Comparison of ENCODE assay signal across 1 cellular context in the genomic region with DNA sequence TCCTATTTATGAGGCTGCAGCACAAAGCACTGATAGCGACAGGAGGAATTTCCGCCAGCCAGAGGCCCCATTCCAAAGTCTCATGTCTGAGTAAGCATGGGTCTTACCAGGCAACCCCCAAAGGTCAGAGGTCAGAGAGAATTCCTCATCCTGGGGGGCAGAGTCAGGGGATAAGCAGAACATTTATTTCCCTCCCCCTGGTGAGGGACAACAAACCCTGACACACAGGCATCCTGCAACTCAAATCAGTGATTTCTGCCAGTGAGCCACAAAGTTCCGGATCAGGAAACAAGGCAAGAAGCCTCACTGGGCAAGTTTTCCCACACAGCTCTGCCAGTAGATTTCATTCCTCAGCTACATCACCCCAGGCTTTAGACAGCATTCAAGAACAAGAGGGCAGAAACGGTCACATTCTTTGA.
TF ChIP-seq lines count a peak whose summit lies in the region.

No MANE protein-coding gene starts in this region.

TF ChIP-seq in HepG2, 621 proteins besides CTCF, POLR2A, EP300 and RAD21 (continued from another document and continues in another):
- TF ChIP-seq ZNF652 (CRISPR knock-in tag; IDR thresholded peaks at IDR 0.05; ENCODE audit: borderline replicate concordance, low read depth) (no peak), ZNF607 (CRISPR knock-in tag; IDR thresholded peaks at IDR 0.05; ENCODE audit: borderline replicate concordance) (no peak), ZNF354B (CRISPR knock-in tag; IDR thresholded peaks at IDR 0.05) (no peak), CHCHD3 (CRISPR knock-in tag; IDR thresholded peaks at IDR 0.05) (no peak), ZSCAN25 (CRISPR knock-in tag; IDR thresholded peaks at IDR 0.05) (no peak), CHD2 (IDR thresholded peaks at IDR 0.05; ENCODE audit: low read depth, low read length) (no peak), GATA4 (IDR thresholded peaks at IDR 0.05; ENCODE audit: borderline replicate concordance, low read depth) (no peak), SP5 (CRISPR knock-in tag; IDR thresholded peaks at IDR 0.05; ENCODE audit: borderline replicate concordance, low read depth) (no peak), DNMT1 (CRISPR knock-in tag; IDR thresholded peaks at IDR 0.05) (no peak), PHF5A (CRISPR knock-in tag; IDR thresholded peaks at IDR 0.05; ENCODE audit: low read depth, unreplicated experiment) (no peak), SCMH1 (CRISPR knock-in tag; IDR thresholded peaks at IDR 0.05; ENCODE audit: borderline replicate concordance) (no peak), RAD51 (IDR thresholded peaks at IDR 0.05; ENCODE audit: borderline replicate concordance) (no peak), ZNF775 (CRISPR knock-in tag; IDR thresholded peaks at IDR 0.05; ENCODE audit: borderline replicate concordance) (no peak), PAX8 (CRISPR knock-in tag; IDR thresholded peaks at IDR 0.05; ENCODE audit: borderline replicate concordance) (no peak), RFXAP (CRISPR knock-in tag; IDR thresholded peaks at IDR 0.05; ENCODE audit: borderline replicate concordance) (no peak), ZFYVE20 (CRISPR knock-in tag; IDR thresholded peaks at IDR 0.05; ENCODE audit: borderline replicate concordance, low read depth) (no peak), ZSCAN9 (CRISPR knock-in tag; IDR thresholded peaks at IDR 0.05; ENCODE audit: borderline replicate concordance) (no peak), ZSCAN30 (CRISPR knock-in tag; IDR thresholded peaks at IDR 0.05) (no peak), ZNF180 (CRISPR knock-in tag; IDR thresholded peaks at IDR 0.05; ENCODE audit: borderline replicate concordance, low read depth) (no peak), FOXP1 (IDR thresholded peaks at IDR 0.05) (no peak), FOXP1 (CRISPR knock-in tag; IDR thresholded peaks at IDR 0.05) (no peak), GZF1 (CRISPR knock-in tag; IDR thresholded peaks at IDR 0.05) (no peak), ZNF292 (CRISPR knock-in tag; IDR thresholded peaks at IDR 0.05; ENCODE audit: borderline replicate concordance, low read depth) (peak; percentile 64; the same call in 1 of the 2 replicates), ZNF24 (IDR thresholded peaks at IDR 0.05) (no peak), ZNF792 (CRISPR knock-in tag; IDR thresholded peaks at IDR 0.05) (no peak), ATRX (CRISPR knock-in tag; IDR thresholded peaks at IDR 0.05; ENCODE audit: borderline replicate concordance) (no peak)
- TF ChIP-seq, protein P1, sequence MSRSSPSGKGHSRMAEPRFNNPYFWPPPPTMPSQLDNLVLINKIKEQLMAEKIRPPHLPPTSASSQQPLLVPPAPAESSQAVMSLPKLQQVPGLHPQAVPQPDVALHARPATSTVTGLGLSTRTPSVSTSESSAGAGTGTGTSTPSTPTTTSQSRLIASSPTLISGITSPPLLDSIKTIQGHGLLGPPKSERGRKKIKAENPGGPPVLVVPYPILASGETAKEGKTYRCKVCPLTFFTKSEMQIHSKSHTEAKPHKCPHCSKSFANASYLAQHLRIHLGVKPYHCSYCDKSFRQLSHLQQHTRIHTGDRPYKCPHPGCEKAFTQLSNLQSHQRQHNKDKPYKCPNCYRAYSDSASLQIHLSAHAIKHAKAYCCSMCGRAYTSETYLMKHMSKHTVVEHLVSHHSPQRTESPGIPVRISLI (CRISPR knock-in tag; IDR thresholded peaks at IDR 0.05; ENCODE audit: borderline replicate concordance), result no peak
- TF ChIP-seq, protein P2, sequence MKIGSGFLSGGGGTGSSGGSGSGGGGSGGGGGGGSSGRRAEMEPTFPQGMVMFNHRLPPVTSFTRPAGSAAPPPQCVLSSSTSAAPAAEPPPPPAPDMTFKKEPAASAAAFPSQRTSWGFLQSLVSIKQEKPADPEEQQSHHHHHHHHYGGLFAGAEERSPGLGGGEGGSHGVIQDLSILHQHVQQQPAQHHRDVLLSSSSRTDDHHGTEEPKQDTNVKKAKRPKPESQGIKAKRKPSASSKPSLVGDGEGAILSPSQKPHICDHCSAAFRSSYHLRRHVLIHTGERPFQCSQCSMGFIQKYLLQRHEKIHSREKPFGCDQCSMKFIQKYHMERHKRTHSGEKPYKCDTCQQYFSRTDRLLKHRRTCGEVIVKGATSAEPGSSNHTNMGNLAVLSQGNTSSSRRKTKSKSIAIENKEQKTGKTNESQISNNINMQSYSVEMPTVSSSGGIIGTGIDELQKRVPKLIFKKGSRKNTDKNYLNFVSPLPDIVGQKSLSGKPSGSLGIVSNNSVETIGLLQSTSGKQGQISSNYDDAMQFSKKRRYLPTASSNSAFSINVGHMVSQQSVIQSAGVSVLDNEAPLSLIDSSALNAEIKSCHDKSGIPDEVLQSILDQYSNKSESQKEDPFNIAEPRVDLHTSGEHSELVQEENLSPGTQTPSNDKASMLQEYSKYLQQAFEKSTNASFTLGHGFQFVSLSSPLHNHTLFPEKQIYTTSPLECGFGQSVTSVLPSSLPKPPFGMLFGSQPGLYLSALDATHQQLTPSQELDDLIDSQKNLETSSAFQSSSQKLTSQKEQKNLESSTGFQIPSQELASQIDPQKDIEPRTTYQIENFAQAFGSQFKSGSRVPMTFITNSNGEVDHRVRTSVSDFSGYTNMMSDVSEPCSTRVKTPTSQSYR (CRISPR knock-in tag; IDR thresholded peaks at IDR 0.05; ENCODE audit: borderline replicate concordance), result no peak
- TF ChIP-seq, protein P3, sequence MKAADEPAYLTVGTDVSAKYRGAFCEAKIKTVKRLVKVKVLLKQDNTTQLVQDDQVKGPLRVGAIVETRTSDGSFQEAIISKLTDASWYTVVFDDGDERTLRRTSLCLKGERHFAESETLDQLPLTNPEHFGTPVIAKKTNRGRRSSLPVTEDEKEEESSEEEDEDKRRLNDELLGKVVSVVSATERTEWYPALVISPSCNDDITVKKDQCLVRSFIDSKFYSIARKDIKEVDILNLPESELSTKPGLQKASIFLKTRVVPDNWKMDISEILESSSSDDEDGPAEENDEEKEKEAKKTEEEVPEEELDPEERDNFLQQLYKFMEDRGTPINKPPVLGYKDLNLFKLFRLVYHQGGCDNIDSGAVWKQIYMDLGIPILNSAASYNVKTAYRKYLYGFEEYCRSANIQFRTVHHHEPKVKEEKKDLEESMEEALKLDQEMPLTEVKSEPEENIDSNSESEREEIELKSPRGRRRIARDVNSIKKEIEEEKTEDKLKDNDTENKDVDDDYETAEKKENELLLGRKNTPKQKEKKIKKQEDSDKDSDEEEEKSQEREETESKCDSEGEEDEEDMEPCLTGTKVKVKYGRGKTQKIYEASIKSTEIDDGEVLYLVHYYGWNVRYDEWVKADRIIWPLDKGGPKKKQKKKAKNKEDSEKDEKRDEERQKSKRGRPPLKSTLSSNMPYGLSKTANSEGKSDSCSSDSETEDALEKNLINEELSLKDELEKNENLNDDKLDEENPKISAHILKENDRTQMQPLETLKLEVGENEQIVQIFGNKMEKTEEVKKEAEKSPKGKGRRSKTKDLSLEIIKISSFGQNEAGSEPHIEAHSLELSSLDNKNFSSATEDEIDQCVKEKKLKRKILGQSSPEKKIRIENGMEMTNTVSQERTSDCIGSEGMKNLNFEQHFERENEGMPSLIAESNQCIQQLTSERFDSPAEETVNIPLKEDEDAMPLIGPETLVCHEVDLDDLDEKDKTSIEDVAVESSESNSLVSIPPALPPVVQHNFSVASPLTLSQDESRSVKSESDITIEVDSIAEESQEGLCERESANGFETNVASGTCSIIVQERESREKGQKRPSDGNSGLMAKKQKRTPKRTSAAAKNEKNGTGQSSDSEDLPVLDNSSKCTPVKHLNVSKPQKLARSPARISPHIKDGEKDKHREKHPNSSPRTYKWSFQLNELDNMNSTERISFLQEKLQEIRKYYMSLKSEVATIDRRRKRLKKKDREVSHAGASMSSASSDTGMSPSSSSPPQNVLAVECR (CRISPR knock-in tag; IDR thresholded peaks at IDR 0.05; ENCODE audit: borderline replicate concordance), result no peak
- TF ChIP-seq, protein P4, sequence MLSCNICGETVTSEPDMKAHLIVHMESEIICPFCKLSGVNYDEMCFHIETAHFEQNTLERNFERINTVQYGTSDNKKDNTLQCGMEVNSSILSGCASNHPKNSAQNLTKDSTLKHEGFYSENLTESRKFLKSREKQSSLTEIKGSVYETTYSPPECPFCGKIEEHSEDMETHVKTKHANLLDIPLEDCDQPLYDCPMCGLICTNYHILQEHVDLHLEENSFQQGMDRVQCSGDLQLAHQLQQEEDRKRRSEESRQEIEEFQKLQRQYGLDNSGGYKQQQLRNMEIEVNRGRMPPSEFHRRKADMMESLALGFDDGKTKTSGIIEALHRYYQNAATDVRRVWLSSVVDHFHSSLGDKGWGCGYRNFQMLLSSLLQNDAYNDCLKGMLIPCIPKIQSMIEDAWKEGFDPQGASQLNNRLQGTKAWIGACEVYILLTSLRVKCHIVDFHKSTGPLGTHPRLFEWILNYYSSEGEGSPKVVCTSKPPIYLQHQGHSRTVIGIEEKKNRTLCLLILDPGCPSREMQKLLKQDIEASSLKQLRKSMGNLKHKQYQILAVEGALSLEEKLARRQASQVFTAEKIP (CRISPR knock-in tag; IDR thresholded peaks at IDR 0.05; ENCODE audit: borderline replicate concordance), result no peak
- TF ChIP-seq, protein P5, sequence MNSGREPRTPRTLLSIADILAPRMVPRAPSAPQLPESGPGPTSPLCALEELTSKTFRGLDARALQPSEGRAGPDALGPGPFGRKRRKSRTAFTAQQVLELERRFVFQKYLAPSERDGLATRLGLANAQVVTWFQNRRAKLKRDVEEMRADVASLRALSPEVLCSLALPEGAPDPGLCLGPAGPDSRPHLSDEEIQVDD (CRISPR knock-in tag; IDR thresholded peaks at IDR 0.05; ENCODE audit: borderline replicate concordance), result no peak
- TF ChIP-seq, protein P6, sequence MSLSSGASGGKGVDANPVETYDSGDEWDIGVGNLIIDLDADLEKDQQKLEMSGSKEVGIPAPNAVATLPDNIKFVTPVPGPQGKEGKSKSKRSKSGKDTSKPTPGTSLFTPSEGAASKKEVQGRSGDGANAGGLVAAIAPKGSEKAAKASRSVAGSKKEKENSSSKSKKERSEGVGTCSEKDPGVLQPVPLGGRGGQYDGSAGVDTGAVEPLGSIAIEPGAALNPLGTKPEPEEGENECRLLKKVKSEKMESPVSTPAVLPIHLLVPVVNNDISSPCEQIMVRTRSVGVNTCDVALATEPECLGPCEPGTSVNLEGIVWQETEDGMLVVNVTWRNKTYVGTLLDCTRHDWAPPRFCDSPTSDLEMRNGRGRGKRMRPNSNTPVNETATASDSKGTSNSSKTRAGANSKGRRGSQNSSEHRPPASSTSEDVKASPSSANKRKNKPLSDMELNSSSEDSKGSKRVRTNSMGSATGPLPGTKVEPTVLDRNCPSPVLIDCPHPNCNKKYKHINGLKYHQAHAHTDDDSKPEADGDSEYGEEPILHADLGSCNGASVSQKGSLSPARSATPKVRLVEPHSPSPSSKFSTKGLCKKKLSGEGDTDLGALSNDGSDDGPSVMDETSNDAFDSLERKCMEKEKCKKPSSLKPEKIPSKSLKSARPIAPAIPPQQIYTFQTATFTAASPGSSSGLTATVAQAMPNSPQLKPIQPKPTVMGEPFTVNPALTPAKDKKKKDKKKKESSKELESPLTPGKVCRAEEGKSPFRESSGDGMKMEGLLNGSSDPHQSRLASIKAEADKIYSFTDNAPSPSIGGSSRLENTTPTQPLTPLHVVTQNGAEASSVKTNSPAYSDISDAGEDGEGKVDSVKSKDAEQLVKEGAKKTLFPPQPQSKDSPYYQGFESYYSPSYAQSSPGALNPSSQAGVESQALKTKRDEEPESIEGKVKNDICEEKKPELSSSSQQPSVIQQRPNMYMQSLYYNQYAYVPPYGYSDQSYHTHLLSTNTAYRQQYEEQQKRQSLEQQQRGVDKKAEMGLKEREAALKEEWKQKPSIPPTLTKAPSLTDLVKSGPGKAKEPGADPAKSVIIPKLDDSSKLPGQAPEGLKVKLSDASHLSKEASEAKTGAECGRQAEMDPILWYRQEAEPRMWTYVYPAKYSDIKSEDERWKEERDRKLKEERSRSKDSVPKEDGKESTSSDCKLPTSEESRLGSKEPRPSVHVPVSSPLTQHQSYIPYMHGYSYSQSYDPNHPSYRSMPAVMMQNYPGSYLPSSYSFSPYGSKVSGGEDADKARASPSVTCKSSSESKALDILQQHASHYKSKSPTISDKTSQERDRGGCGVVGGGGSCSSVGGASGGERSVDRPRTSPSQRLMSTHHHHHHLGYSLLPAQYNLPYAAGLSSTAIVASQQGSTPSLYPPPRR (CRISPR knock-in tag; IDR thresholded peaks at IDR 0.05; ENCODE audit: borderline replicate concordance), result 0 out of 2 replicates have a peak, but pooled peaks have one; percentile 35
- TF ChIP-seq, protein P7, sequence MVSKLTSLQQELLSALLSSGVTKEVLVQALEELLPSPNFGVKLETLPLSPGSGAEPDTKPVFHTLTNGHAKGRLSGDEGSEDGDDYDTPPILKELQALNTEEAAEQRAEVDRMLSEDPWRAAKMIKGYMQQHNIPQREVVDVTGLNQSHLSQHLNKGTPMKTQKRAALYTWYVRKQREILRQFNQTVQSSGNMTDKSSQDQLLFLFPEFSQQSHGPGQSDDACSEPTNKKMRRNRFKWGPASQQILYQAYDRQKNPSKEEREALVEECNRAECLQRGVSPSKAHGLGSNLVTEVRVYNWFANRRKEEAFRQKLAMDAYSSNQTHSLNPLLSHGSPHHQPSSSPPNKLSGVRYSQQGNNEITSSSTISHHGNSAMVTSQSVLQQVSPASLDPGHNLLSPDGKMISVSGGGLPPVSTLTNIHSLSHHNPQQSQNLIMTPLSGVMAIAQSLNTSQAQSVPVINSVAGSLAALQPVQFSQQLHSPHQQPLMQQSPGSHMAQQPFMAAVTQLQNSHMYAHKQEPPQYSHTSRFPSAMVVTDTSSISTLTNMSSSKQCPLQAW (CRISPR knock-in tag; IDR thresholded peaks at IDR 0.05), result 0 out of 2 replicates have a peak, but pooled peaks have one; percentile 29
- TF ChIP-seq, protein P8, sequence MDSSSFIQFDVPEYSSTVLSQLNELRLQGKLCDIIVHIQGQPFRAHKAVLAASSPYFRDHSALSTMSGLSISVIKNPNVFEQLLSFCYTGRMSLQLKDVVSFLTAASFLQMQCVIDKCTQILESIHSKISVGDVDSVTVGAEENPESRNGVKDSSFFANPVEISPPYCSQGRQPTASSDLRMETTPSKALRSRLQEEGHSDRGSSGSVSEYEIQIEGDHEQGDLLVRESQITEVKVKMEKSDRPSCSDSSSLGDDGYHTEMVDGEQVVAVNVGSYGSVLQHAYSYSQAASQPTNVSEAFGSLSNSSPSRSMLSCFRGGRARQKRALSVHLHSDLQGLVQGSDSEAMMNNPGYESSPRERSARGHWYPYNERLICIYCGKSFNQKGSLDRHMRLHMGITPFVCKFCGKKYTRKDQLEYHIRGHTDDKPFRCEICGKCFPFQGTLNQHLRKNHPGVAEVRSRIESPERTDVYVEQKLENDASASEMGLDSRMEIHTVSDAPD (CRISPR knock-in tag; IDR thresholded peaks at IDR 0.05), result no peak
- TF ChIP-seq, protein P9, sequence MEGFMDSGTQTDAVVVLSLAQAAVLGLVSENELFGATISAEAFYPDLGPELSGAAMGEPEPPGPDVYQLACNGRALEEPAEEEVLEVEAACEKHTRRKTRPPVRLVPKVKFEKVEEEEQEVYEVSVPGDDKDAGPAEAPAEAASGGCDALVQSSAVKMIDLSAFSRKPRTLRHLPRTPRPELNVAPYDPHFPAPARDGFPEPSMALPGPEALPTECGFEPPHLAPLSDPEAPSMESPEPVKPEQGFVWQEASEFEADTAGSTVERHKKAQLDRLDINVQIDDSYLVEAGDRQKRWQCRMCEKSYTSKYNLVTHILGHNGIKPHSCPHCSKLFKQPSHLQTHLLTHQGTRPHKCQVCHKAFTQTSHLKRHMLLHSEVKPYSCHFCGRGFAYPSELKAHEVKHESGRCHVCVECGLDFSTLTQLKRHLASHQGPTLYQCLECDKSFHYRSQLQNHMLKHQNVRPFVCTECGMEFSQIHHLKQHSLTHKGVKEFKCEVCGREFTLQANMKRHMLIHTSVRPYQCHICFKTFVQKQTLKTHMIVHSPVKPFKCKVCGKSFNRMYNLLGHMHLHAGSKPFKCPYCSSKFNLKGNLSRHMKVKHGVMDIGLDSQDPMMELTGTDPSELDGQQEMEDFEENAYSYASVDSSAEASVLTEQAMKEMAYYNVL (CRISPR knock-in tag; IDR thresholded peaks at IDR 0.05; ENCODE audit: borderline replicate concordance), result no peak
